Comparison of ENCODE assay signal across 1 cellular context in the genomic region with DNA sequence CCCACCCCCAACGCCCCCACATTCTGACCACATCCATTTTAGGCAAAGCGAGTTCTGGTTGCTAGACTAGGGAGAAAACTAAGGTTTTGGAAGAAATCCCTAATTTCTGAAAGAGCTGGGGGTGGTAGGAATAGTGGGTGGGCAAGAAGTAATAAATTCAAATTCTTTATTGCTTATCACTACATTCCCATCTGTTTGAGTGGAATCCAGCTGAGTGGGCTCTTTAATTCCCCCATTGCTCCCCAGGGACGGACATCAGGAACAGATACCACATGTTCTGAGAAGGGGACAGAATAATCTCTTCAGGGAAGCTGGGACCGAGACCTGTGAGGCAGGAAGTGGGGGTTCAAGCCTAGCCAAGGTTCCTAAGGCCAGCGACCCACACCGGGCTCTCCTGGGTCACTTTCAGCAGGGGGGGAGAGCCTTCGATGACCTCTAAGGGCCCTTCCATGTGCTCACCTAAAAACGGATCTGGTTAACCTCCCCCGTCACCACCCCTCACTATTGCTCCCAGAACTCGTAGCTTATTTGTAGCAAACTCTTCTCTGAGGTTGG.
TF ChIP-seq lines count a peak whose summit lies in the region.

No MANE protein-coding gene starts in this region.

TF ChIP-seq in IMR-90, 13 proteins besides CTCF, POLR2A, EP300 and RAD21:
- no peak for TF ChIP-seq CHD1 (IDR thresholded peaks at IDR 0.05; ENCODE audit: low read depth, low read length)
- no peak for TF ChIP-seq MAZ (IDR thresholded peaks at IDR 0.05; ENCODE audit: borderline replicate concordance, low read depth, low read length)
- TF ChIP-seq, protein P1, sequence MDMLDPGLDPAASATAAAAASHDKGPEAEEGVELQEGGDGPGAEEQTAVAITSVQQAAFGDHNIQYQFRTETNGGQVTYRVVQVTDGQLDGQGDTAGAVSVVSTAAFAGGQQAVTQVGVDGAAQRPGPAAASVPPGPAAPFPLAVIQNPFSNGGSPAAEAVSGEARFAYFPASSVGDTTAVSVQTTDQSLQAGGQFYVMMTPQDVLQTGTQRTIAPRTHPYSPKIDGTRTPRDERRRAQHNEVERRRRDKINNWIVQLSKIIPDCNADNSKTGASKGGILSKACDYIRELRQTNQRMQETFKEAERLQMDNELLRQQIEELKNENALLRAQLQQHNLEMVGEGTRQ (IDR thresholded peaks at IDR 0.05; ENCODE audit: low read depth, low read length) = no peak
- TF ChIP-seq, protein P2, sequence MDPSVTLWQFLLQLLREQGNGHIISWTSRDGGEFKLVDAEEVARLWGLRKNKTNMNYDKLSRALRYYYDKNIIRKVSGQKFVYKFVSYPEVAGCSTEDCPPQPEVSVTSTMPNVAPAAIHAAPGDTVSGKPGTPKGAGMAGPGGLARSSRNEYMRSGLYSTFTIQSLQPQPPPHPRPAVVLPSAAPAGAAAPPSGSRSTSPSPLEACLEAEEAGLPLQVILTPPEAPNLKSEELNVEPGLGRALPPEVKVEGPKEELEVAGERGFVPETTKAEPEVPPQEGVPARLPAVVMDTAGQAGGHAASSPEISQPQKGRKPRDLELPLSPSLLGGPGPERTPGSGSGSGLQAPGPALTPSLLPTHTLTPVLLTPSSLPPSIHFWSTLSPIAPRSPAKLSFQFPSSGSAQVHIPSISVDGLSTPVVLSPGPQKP (IDR thresholded peaks at IDR 0.05; ENCODE audit: borderline replicate concordance, low read depth, low read length) = no peak
- TF ChIP-seq FOS (IDR thresholded peaks at IDR 0.05; ENCODE audit: low read depth, low read length) = no peak
- no peak for TF ChIP-seq NFE2L2 (IDR thresholded peaks at IDR 0.05; ENCODE audit: low read depth, low read length)
- no peak for TF ChIP-seq MXI1 (IDR thresholded peaks at IDR 0.05; ENCODE audit: borderline replicate concordance, low read depth, low read length)
- no peak for TF ChIP-seq SMC3 (IDR thresholded peaks at IDR 0.05; ENCODE audit: low read depth, low read length)
- TF ChIP-seq RCOR1 (IDR thresholded peaks at IDR 0.05; ENCODE audit: insufficient replicate concordance, low read length) = no peak
- no peak for TF ChIP-seq BHLHE40 (IDR thresholded peaks at IDR 0.05; ENCODE audit: low read depth, low read length)
- no peak for TF ChIP-seq MAFK (IDR thresholded peaks at IDR 0.05; ENCODE audit: low read depth, low read length)
- TF ChIP-seq CEBPB (IDR thresholded peaks at IDR 0.05; ENCODE audit: low read depth, low read length) = no peak
- TF ChIP-seq RFX5 (IDR thresholded peaks at IDR 0.05; ENCODE audit: low read depth, low read length) = no peak
TF ChIP-seq in IMR-90: peak in this region for 0.
